17 cellular contexts compared by ENCODE assay signal in genomic region chr22:43706558-43707328, GRCh38.
A peak's percentile ranks its signal among the peaks of the same experiment; 100 is the strongest.
DNase-seq lines count a peak whose midpoint lies in the region; ATAC-seq and TF ChIP-seq lines count a peak whose summit lies in the region.
"Had no signal": no experiment of that assay in that cellular context is flagged by ENCODE, and none has a peak within 500 bp of the region (broad histone marks: within the 10 kb centered on the region; RNA-seq: fewer than 3 reads in every experiment).

No MANE protein-coding gene starts in this region.

- H3K9me3 Mint-ChIP-seq in GM23338: peaks cover 26% of the 10 kb centered on the region
- peaks cover 32% of the 10 kb centered on the region for H3K9me3 Mint-ChIP-seq in WTC11
- peaks cover 13% of the 10 kb centered on the region for H3K9me3 Mint-ChIP-seq in neural progenitor cell

- WGBS in HUES64: 89% methylated on average over 4 of the region's 4 CpGs

- H3K27ac Mint-ChIP-seq in GM23338 (0 out of 2 replicates have a peak overlapping the region, but pooled peaks have one; percentile 36), WTC11 (peak overlapping the region; percentile 0), neural progenitor cell (no peak overlapping the region)
- H3K27ac Mint-ChIP-seq: CD8-positive, alpha-beta T cell had no signal

- no peaks in the 10 kb centered on the region for H3K79me2 ChIP-seq in GM23338 (replicated peaks; ENCODE audit: insufficient read depth)
- no peaks in the 10 kb centered on the region for H3K79me2 ChIP-seq in neural progenitor cell (ENCODE audit: low read depth)

- H3K4me1 ChIP-seq in GM23338 (ENCODE audit: insufficient read depth): peaks cover 11% of the 10 kb centered on the region; the same call in 1 of the 2 replicates
- peaks cover 20% of the 10 kb centered on the region for H3K4me1 ChIP-seq in HUES64 (ENCODE audit: insufficient read depth, low read length)
- no peaks in the 10 kb centered on the region for H3K4me1 ChIP-seq in neural progenitor cell
- H3K4me1 ChIP-seq: BLaER1, HAP-1 had no signal

- H4K20me1 ChIP-seq in GM23338 (replicated peaks; ENCODE audit: insufficient read depth) (no peaks in the 10 kb centered on the region), neural progenitor cell (ENCODE audit: low read depth) (no peaks in the 10 kb centered on the region)
- H4K20me1 ChIP-seq: BLaER1 had no signal

- POLR2A ChIA-PET in WTC11 (lab: Charles Lee): no interaction called here

- H3K9me3 ChIP-seq in HUES64 (ENCODE audit: insufficient read depth, low read depth, low read length): peaks cover 26% of the 10 kb centered on the region
- H3K9me3 ChIP-seq in neural progenitor cell (ENCODE audit: low read depth): peaks cover 11% of the 10 kb centered on the region
- H3K9me3 ChIP-seq: HAP-1 had no signal

- no peak overlapping the region for H3K4me3 Mint-ChIP-seq in GM23338
- no peak overlapping the region for H3K4me3 Mint-ChIP-seq in WTC11
- no peak overlapping the region for H3K4me3 Mint-ChIP-seq in neural progenitor cell
- H3K4me3 Mint-ChIP-seq: CD8-positive, alpha-beta T cell had no signal

- peak; percentile 34; the same call in 2 of the 3 replicates for ATAC-seq in GM23338
- ATAC-seq in WTC11: no peak
- ATAC-seq in HG02571 (IDR thresholded peaks at IDR 0.05; ENCODE audit: unreplicated experiment): no peak
- ATAC-seq: CD8-positive, alpha-beta T cell; GM12878; K562 had no signal

- H3K27me3 ChIP-seq in GM23338 (ENCODE audit: insufficient read depth) (no peaks in the 10 kb centered on the region), HUES64 (ENCODE audit: insufficient read depth, low read length) (no peaks in the 10 kb centered on the region), neural progenitor cell (no peaks in the 10 kb centered on the region)
- H3K27me3 ChIP-seq: BLaER1 had no signal

- H3K4me1 Mint-ChIP-seq in GM23338 (peaks cover 30% of the 10 kb centered on the region), WTC11 (peaks cover 36% of the 10 kb centered on the region), neural progenitor cell (no peaks in the 10 kb centered on the region)

- DNase-seq in DMS53 (lab: John Stamatoyannopoulos, UW) (peak; percentile 17), DMS53 treated with DMSO at 0.1 percent for 48 hours (lab: John Stamatoyannopoulos, UW; ENCODE audit: unreplicated experiment) (no peak), GM23338 (ENCODE audit: low spot score) (no peak), WTC11 (ENCODE audit: low spot score) (no peak), G401 (ENCODE audit: low spot score) (no peak), neural progenitor cell (ENCODE audit: low spot score) (no peak)
- DNase-seq: 8988T; CD8-positive, alpha-beta T cell; DMS 273 treated with DMSO at 0.1 percent for 48 hours; DMS79 had no signal

- H3K4me2 ChIP-seq in GM23338 (0 out of 2 replicates have a peak overlapping the region, but pooled peaks have one; percentile 1), neural progenitor cell (no peak overlapping the region)
- H3K4me2 ChIP-seq: BLaER1 had no signal

- no peak for TF ChIP-seq CTCF in GM23338 (conservative IDR thresholded peaks at IDR 0.05; ENCODE audit: low read depth in 2 of 2)
- no peak for TF ChIP-seq CTCF in WTC11 (IDR thresholded peaks at IDR 0.05)
- TF ChIP-seq CTCF in neural progenitor cell (IDR thresholded peaks at IDR 0.05): no peak

- H3F3A ChIP-seq in GM23338 (replicated peaks; ENCODE audit: low read depth): no peaks in the 10 kb centered on the region
- H3F3A ChIP-seq in neural progenitor cell (ENCODE audit: low read depth): no peaks in the 10 kb centered on the region

- H3K36me3 Mint-ChIP-seq in GM23338 (ENCODE audit: low read depth): peaks cover 22% of the 10 kb centered on the region
- H3K36me3 Mint-ChIP-seq in WTC11: peaks cover 29% of the 10 kb centered on the region
- H3K36me3 Mint-ChIP-seq in neural progenitor cell: peaks cover 1% of the 10 kb centered on the region
- H3K36me3 Mint-ChIP-seq: CD8-positive, alpha-beta T cell had no signal

- H3K4me3 ChIP-seq in GM23338 (no peak overlapping the region), HUES64 (ENCODE audit: low read length) (no peak overlapping the region), neural progenitor cell (no peak overlapping the region)
- H3K4me3 ChIP-seq: BLaER1, GM12878, HAP-1, K562 had no signal

- H3K27me3 Mint-ChIP-seq in GM23338 (ENCODE audit: insufficient read depth, low read depth, poor library complexity) (no peaks in the 10 kb centered on the region), WTC11 (ENCODE audit: low read depth) (peaks cover 7% of the 10 kb centered on the region; the same call in 1 of the 2 replicates), neural progenitor cell (ENCODE audit: insufficient read depth, low read depth) (no peaks in the 10 kb centered on the region)

- H3K27ac ChIP-seq in GM23338 (ENCODE audit: low read depth) (no peak overlapping the region; the same call in 1 of the 2 replicates), HUES64 (ENCODE audit: low read depth, low read length) (peak overlapping the region; percentile 52), neural progenitor cell (no peak overlapping the region)
- H3K27ac ChIP-seq: BLaER1, HL-60 had no signal

- H3K9ac ChIP-seq in HUES64 (ENCODE audit: low read depth, low read length) (no peak overlapping the region), neural progenitor cell (no peak overlapping the region)
- H3K9ac ChIP-seq: BLaER1 had no signal

- CTCF ChIA-PET in WTC11 (lab: Charles Lee): interaction anchor here (1.0 kb wide), 1 partner anchor 12 kb away, joined by 4 read pairs; no protein-coding TSS in a partner anchor

- in situ Hi-C loops in G401 (cut with HindIII; ENCODE audit: low sequenced_read_pairs): no loop called here

- H3K9me2 ChIP-seq in GM23338 (ENCODE audit: insufficient read depth): no peaks in the 10 kb centered on the region; the same call in 1 of the 2 replicates

- no peak overlapping the region for H2AFZ ChIP-seq in GM23338
- no peak overlapping the region for H2AFZ ChIP-seq in neural progenitor cell (replicated peaks)

- H3K36me3 ChIP-seq in GM23338 (ENCODE audit: insufficient read depth): peaks cover 9% of the 10 kb centered on the region; the same call in 1 of the 2 replicates
- no peaks in the 10 kb centered on the region for H3K36me3 ChIP-seq in HUES64 (ENCODE audit: insufficient read depth, low read length)
- H3K36me3 ChIP-seq in neural progenitor cell: no peaks in the 10 kb centered on the region
- H3K36me3 ChIP-seq: BLaER1, HAP-1 had no signal

TF ChIP-seq in GM23338, 12 proteins besides CTCF, POLR2A, EP300 and RAD21 (continues in another document):
- TF ChIP-seq REST (IDR thresholded peaks at IDR 0.05; ENCODE audit: unreplicated experiment) (no peak), EZH2phosphoT487 (IDR thresholded peaks at IDR 0.05; ENCODE audit: unreplicated experiment) (no peak), EZH2 (IDR thresholded peaks at IDR 0.05; ENCODE audit: low read depth, unreplicated experiment) (no peak)

TF ChIP-seq in WTC11, 78 proteins besides CTCF, POLR2A, EP300 and RAD21 (continues in another document):
- TF ChIP-seq EMX1 (CRISPR knock-in tag; IDR thresholded peaks at IDR 0.05) (no peak), ATF6 (CRISPR knock-in tag; IDR thresholded peaks at IDR 0.05) (no peak), ZMAT4 (CRISPR knock-in tag; IDR thresholded peaks at IDR 0.05) (no peak), TCF7 (CRISPR knock-in tag; IDR thresholded peaks at IDR 0.05; ENCODE audit: low read depth) (no peak), ZBTB21 (CRISPR knock-in tag; IDR thresholded peaks at IDR 0.05; ENCODE audit: borderline replicate concordance) (no peak), ELF4 (CRISPR knock-in tag; IDR thresholded peaks at IDR 0.05; ENCODE audit: low read depth) (no peak), ZNF423 (CRISPR knock-in tag; IDR thresholded peaks at IDR 0.05) (no peak), ZNF263 (CRISPR knock-in tag; IDR thresholded peaks at IDR 0.05; ENCODE audit: low read depth) (no peak), JAZF1 (CRISPR knock-in tag; IDR thresholded peaks at IDR 0.05) (no peak)
- TF ChIP-seq, protein P1, sequence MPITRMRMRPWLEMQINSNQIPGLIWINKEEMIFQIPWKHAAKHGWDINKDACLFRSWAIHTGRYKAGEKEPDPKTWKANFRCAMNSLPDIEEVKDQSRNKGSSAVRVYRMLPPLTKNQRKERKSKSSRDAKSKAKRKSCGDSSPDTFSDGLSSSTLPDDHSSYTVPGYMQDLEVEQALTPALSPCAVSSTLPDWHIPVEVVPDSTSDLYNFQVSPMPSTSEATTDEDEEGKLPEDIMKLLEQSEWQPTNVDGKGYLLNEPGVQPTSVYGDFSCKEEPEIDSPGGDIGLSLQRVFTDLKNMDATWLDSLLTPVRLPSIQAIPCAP (CRISPR knock-in tag; IDR thresholded peaks at IDR 0.05): no peak
- TF ChIP-seq, protein P2, sequence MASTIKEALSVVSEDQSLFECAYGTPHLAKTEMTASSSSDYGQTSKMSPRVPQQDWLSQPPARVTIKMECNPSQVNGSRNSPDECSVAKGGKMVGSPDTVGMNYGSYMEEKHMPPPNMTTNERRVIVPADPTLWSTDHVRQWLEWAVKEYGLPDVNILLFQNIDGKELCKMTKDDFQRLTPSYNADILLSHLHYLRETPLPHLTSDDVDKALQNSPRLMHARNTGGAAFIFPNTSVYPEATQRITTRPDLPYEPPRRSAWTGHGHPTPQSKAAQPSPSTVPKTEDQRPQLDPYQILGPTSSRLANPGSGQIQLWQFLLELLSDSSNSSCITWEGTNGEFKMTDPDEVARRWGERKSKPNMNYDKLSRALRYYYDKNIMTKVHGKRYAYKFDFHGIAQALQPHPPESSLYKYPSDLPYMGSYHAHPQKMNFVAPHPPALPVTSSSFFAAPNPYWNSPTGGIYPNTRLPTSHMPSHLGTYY (CRISPR knock-in tag; IDR thresholded peaks at IDR 0.05): no peak
